ENCODE assay signal across 8 cellular contexts in the genomic region with DNA sequence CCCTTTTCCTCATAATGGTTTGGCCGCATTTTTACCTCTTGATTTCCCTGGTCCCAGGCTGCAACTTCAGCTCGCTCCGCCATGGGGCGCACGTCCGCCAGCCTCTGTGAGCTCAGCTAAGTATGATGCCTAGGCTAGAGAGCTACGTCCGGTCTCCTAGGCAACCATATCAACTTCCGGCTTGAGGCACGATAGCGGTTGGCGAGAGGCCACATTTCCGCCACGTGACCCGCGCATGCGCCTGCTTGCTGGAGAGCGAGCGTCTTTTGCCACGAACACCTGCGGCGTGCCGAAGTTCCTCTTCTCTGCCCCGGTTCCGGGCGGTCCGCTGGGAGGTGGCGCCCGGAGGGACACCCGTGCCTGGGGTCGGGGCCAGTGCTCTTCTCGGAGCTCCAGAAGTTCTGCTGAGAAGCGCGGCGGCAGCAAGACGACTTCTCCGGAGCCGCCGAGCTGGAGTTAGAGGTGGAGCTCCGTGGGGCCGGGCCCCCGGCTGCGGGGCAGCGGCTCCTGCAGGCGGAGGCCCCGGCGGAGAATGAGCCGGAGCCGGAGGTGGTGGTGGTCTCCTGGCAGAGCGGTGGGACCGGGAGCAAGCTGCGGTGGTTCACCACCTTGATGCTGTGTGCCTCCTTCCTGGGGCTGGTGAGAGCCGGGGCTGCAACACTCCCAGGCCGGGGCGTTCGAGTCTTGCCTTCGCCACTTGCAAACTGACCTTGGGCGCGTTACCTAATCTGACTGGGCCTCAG.
DNase-seq lines count a peak whose midpoint lies in the region; TF ChIP-seq lines count a peak whose summit lies in the region.

No MANE protein-coding gene starts in this region.

- DNase-seq in GM10248 (ENCODE audit: extremely low spot score) (peak; percentile 99), HFFc6 (peak; percentile 99), NAMALWA (ENCODE audit: low spot score) (peak; percentile 100), SK-N-DZ (ENCODE audit: low spot score) (peak; percentile 99), glutamatergic neuron (peak; percentile 98), osteoblast (ENCODE audit: insufficient read length, low spot score, missing footprints) (peak; percentile 97), thyroid gland (peak; percentile 99)

- 0 out of 2 replicates have a peak, but pooled peaks cover 1% of the 10 kb centered on the region for H3K27me3 Mint-ChIP-seq in HFFc6 (ENCODE audit: insufficient read depth)
- H3K27me3 Mint-ChIP-seq in activated naive CD4-positive, alpha-beta T cell treated with anti-CD3 and anti-CD28 coated beads, Interleukin-2, amount 50 U/mL, for 24 hours = no peaks in the 10 kb centered on the region
- H3K27me3 Mint-ChIP-seq in glutamatergic neuron (ENCODE audit: unreplicated experiment) = peaks cover 3% of the 10 kb centered on the region

- TF ChIP-seq POLR2A in thyroid gland (IDR thresholded peaks at IDR 0.05) = peak in 1 of 2 donors; percentile 90

- peaks cover 22% of the 10 kb centered on the region for H3K4me1 ChIP-seq in osteoblast (ENCODE audit: insufficient read depth, low read length)
- H3K4me1 ChIP-seq in thyroid gland = peaks cover 9 to 11% of the 10 kb centered on the region in 2 donors

- H3K4me3 Mint-ChIP-seq in HFFc6 (peak overlapping the region; percentile 86), glutamatergic neuron (ENCODE audit: unreplicated experiment) (peak overlapping the region; percentile 85)
- peak overlapping the region; percentile 85 for H3K4me3 Mint-ChIP-seq in activated naive CD4-positive, alpha-beta T cell treated with anti-CD3 and anti-CD28 coated beads, Interleukin-2, amount 50 U/mL, for 24 hours

- H3K27ac Mint-ChIP-seq in HFFc6 = peak overlapping the region; percentile 97
- H3K27ac Mint-ChIP-seq in activated naive CD4-positive, alpha-beta T cell treated with anti-CD3 and anti-CD28 coated beads, Interleukin-2, amount 50 U/mL, for 24 hours = peak overlapping the region; percentile 94
- peak overlapping the region; percentile 82 for H3K27ac Mint-ChIP-seq in glutamatergic neuron (ENCODE audit: unreplicated experiment)

- peak overlapping the region; percentile 88 for H2AFZ ChIP-seq in osteoblast (ENCODE audit: low read length)

- H3K4me1 Mint-ChIP-seq in HFFc6 (ENCODE audit: low read depth) = peaks cover 60% of the 10 kb centered on the region
- peaks cover 40% of the 10 kb centered on the region for H3K4me1 Mint-ChIP-seq in activated naive CD4-positive, alpha-beta T cell treated with anti-CD3 and anti-CD28 coated beads, Interleukin-2, amount 50 U/mL, for 24 hours
- H3K4me1 Mint-ChIP-seq in glutamatergic neuron (ENCODE audit: low read depth, unreplicated experiment) = peaks cover 14% of the 10 kb centered on the region

- H3K4me3 ChIP-seq in osteoblast (ENCODE audit: insufficient read depth, low read length) (peak overlapping the region; percentile 91), thyroid gland (replicated peaks in 1 of 3) (peak overlapping the region; percentile 56 to 96 (median 71))

- peaks cover 9% of the 10 kb centered on the region for H4K20me1 ChIP-seq in osteoblast (ENCODE audit: insufficient read depth, low read length)

- peak overlapping the region; percentile 88 for H3K27ac ChIP-seq in osteoblast (ENCODE audit: low read depth, low read length)
- peak overlapping the region; percentile 74 to 80 (median 79) for H3K27ac ChIP-seq in thyroid gland

- H3K36me3 Mint-ChIP-seq in HFFc6 (ENCODE audit: low read depth) (no peaks in the 10 kb centered on the region), glutamatergic neuron (ENCODE audit: unreplicated experiment) (no peaks in the 10 kb centered on the region)
- H3K36me3 Mint-ChIP-seq in activated naive CD4-positive, alpha-beta T cell treated with anti-CD3 and anti-CD28 coated beads, Interleukin-2, amount 50 U/mL, for 24 hours = peaks cover 6% of the 10 kb centered on the region

- WGBS in thyroid gland, 2 donors = 2 to 7% methylated on average over 16 to 42 of the region's 59 CpGs

- CTCF ChIA-PET in GM10248 (lab: Yijun Ruan, JAX) = interaction anchor here (0.6 to 2.7 kb wide), 81 partner anchors 10 to 783 kb away, joined by 3 to 63 read pairs (median 4); a partner anchor contains a TSS

- H3K36me3 ChIP-seq in osteoblast (ENCODE audit: insufficient read depth, low read length) (no peaks in the 10 kb centered on the region), thyroid gland (no peaks in the 10 kb centered on the region)

- peak overlapping the region; percentile 89 for H3K4me2 ChIP-seq in osteoblast (ENCODE audit: insufficient read depth, low read length)

- H3K27me3 ChIP-seq in osteoblast (ENCODE audit: insufficient read depth, low read length) (peaks cover 4% of the 10 kb centered on the region), thyroid gland (no peaks in the 10 kb centered on the region)

- POLR2A ChIA-PET in GM10248 (lab: Yijun Ruan, JAX) = interaction anchor here (0.7 to 1.7 kb wide), 5 partner anchors 219 to 444 kb away, joined by 3 to 11 read pairs (median 3); a partner anchor contains a TSS

- H3K9me3 ChIP-seq in osteoblast (ENCODE audit: low read depth, low read length) (no peaks in the 10 kb centered on the region), thyroid gland (no peaks in the 10 kb centered on the region)

- H3K9me3 Mint-ChIP-seq in HFFc6 (no peaks in the 10 kb centered on the region), glutamatergic neuron (ENCODE audit: unreplicated experiment) (peaks cover 2% of the 10 kb centered on the region)
- H3K9me3 Mint-ChIP-seq in activated naive CD4-positive, alpha-beta T cell treated with anti-CD3 and anti-CD28 coated beads, Interleukin-2, amount 50 U/mL, for 24 hours = no peaks in the 10 kb centered on the region

- intact Hi-C loops in thyroid gland (cut with DNase I) = loop anchor here (10.0 kb wide), 1 partner anchor 386 kb away; no protein-coding TSS in a partner anchor

- peaks cover 27% of the 10 kb centered on the region for H3K79me2 ChIP-seq in osteoblast (ENCODE audit: insufficient read depth, low read length)

- peak; percentile 97 for TF ChIP-seq CTCF in GM10248 (IDR thresholded peaks at IDR 0.05; ENCODE audit: control extremely low read depth, extremely low read depth, low read depth, missing control alignments)
- peak; percentile 94 for TF ChIP-seq CTCF in HFFc6 (IDR thresholded peaks at IDR 0.05)
- TF ChIP-seq CTCF in glutamatergic neuron (IDR thresholded peaks at IDR 0.05; ENCODE audit: partially characterized antibody, unreplicated experiment) = peak; percentile 94
- TF ChIP-seq CTCF in osteoblast (IDR thresholded peaks at IDR 0.05; ENCODE audit: extremely low read depth, low read depth, low read length) = peak; percentile 96
- peak; percentile 83 to 99 (median 97) for TF ChIP-seq CTCF in thyroid gland (IDR thresholded peaks at IDR 0.05)

Comparison
In these comparisons a context has a peak if more than half of its experiments do, and no peak if none do; other contexts are left out.
1. Peak in every context shown above with its lines: DNase-seq, H3K4me3 ChIP-seq and H3K27ac ChIP-seq.